Comparison of ENCODE assay signal across 1 cellular context in the genomic region with DNA sequence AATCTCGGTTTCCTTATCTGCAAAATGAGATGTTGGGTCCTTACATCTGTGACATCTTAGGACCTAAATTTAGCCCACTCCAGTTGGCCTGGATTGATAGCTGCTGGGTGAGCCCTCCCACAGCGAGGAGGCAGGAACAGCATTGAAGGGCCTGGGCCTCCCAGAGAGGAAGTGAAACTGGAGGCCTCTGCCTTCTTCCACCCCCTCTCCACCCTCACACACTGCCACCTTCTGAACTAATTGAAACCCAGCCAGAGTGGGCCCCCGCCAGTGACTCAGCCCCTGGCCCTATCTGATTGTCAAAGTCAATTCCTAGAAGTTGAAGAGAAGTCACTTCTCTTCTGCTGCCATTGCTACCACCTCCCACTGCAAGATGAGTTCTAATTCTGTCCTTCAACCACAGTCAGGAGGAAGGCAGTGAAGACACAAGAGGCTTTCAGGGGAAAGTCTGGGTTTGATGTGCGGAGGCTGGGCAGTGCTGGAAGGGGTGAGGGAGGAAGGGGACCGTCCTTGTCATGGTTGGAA.
TF ChIP-seq lines count a peak whose summit lies in the region.

No MANE protein-coding gene starts in this region.

TF ChIP-seq in K562, 482 proteins besides CTCF, POLR2A, EP300 and RAD21 (continued from another document):
- TF ChIP-seq, protein P1, sequence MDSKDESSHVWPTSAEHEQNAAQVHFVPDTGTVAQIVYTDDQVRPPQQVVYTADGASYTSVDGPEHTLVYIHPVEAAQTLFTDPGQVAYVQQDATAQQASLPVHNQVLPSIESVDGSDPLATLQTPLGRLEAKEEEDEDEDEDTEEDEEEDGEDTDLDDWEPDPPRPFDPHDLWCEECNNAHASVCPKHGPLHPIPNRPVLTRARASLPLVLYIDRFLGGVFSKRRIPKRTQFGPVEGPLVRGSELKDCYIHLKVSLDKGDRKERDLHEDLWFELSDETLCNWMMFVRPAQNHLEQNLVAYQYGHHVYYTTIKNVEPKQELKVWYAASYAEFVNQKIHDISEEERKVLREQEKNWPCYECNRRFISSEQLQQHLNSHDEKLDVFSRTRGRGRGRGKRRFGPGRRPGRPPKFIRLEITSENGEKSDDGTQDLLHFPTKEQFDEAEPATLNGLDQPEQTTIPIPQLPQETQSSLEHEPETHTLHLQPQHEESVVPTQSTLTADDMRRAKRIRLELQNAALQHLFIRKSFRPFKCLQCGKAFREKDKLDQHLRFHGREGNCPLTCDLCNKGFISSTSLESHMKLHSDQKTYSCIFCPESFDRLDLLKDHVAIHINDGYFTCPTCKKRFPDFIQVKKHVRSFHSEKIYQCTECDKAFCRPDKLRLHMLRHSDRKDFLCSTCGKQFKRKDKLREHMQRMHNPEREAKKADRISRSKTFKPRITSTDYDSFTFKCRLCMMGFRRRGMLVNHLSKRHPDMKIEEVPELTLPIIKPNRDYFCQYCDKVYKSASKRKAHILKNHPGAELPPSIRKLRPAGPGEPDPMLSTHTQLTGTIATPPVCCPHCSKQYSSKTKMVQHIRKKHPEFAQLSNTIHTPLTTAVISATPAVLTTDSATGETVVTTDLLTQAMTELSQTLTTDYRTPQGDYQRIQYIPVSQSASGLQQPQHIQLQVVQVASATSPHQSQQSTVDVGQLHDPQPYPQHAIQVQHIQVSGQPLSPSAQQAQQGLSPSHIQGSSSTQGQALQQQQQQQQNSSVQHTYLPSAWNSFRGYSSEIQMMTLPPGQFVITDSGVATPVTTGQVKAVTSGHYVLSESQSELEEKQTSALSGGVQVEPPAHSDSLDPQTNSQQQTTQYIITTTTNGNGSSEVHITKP (IDR thresholded peaks at IDR 0.05; ENCODE audit: partially characterized antibody): peak; percentile 68
- TF ChIP-seq KDM4B (IDR thresholded peaks at IDR 0.05; ENCODE audit: borderline replicate concordance in 2 of 2, low read depth in 1 of 2) (peak in 1 of 2 experiments; percentile 59; a peak in 1 of 4 replicates), SMARCA4 (IDR thresholded peaks at IDR 0.05) (peak; percentile 97), ZNF75A (CRISPR knock-in tag; IDR thresholded peaks at IDR 0.05) (no peak)
- TF ChIP-seq, protein P2, sequence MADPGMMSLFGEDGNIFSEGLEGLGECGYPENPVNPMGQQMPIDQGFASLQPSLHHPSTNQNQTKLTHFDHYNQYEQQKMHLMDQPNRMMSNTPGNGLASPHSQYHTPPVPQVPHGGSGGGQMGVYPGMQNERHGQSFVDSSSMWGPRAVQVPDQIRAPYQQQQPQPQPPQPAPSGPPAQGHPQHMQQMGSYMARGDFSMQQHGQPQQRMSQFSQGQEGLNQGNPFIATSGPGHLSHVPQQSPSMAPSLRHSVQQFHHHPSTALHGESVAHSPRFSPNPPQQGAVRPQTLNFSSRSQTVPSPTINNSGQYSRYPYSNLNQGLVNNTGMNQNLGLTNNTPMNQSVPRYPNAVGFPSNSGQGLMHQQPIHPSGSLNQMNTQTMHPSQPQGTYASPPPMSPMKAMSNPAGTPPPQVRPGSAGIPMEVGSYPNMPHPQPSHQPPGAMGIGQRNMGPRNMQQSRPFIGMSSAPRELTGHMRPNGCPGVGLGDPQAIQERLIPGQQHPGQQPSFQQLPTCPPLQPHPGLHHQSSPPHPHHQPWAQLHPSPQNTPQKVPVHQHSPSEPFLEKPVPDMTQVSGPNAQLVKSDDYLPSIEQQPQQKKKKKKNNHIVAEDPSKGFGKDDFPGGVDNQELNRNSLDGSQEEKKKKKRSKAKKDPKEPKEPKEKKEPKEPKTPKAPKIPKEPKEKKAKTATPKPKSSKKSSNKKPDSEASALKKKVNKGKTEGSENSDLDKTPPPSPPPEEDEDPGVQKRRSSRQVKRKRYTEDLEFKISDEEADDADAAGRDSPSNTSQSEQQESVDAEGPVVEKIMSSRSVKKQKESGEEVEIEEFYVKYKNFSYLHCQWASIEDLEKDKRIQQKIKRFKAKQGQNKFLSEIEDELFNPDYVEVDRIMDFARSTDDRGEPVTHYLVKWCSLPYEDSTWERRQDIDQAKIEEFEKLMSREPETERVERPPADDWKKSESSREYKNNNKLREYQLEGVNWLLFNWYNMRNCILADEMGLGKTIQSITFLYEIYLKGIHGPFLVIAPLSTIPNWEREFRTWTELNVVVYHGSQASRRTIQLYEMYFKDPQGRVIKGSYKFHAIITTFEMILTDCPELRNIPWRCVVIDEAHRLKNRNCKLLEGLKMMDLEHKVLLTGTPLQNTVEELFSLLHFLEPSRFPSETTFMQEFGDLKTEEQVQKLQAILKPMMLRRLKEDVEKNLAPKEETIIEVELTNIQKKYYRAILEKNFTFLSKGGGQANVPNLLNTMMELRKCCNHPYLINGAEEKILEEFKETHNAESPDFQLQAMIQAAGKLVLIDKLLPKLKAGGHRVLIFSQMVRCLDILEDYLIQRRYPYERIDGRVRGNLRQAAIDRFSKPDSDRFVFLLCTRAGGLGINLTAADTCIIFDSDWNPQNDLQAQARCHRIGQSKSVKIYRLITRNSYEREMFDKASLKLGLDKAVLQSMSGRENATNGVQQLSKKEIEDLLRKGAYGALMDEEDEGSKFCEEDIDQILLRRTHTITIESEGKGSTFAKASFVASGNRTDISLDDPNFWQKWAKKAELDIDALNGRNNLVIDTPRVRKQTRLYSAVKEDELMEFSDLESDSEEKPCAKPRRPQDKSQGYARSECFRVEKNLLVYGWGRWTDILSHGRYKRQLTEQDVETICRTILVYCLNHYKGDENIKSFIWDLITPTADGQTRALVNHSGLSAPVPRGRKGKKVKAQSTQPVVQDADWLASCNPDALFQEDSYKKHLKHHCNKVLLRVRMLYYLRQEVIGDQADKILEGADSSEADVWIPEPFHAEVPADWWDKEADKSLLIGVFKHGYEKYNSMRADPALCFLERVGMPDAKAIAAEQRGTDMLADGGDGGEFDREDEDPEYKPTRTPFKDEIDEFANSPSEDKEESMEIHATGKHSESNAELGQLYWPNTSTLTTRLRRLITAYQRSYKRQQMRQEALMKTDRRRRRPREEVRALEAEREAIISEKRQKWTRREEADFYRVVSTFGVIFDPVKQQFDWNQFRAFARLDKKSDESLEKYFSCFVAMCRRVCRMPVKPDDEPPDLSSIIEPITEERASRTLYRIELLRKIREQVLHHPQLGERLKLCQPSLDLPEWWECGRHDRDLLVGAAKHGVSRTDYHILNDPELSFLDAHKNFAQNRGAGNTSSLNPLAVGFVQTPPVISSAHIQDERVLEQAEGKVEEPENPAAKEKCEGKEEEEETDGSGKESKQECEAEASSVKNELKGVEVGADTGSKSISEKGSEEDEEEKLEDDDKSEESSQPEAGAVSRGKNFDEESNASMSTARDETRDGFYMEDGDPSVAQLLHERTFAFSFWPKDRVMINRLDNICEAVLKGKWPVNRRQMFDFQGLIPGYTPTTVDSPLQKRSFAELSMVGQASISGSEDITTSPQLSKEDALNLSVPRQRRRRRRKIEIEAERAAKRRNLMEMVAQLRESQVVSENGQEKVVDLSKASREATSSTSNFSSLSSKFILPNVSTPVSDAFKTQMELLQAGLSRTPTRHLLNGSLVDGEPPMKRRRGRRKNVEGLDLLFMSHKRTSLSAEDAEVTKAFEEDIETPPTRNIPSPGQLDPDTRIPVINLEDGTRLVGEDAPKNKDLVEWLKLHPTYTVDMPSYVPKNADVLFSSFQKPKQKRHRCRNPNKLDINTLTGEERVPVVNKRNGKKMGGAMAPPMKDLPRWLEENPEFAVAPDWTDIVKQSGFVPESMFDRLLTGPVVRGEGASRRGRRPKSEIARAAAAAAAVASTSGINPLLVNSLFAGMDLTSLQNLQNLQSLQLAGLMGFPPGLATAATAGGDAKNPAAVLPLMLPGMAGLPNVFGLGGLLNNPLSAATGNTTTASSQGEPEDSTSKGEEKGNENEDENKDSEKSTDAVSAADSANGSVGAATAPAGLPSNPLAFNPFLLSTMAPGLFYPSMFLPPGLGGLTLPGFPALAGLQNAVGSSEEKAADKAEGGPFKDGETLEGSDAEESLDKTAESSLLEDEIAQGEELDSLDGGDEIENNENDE (IDR thresholded peaks at IDR 0.05; ENCODE audit: low read depth, low read length): no peak
- TF ChIP-seq, protein P3, sequence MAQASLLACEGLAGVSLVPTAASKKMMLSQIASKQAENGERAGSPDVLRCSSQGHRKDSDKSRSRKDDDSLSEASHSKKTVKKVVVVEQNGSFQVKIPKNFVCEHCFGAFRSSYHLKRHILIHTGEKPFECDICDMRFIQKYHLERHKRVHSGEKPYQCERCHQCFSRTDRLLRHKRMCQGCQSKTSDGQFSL (CRISPR knock-in tag; IDR thresholded peaks at IDR 0.05): no peak
- TF ChIP-seq, protein P3 (tag; IDR thresholded peaks at IDR 0.05): no peak
- TF ChIP-seq, protein P4, sequence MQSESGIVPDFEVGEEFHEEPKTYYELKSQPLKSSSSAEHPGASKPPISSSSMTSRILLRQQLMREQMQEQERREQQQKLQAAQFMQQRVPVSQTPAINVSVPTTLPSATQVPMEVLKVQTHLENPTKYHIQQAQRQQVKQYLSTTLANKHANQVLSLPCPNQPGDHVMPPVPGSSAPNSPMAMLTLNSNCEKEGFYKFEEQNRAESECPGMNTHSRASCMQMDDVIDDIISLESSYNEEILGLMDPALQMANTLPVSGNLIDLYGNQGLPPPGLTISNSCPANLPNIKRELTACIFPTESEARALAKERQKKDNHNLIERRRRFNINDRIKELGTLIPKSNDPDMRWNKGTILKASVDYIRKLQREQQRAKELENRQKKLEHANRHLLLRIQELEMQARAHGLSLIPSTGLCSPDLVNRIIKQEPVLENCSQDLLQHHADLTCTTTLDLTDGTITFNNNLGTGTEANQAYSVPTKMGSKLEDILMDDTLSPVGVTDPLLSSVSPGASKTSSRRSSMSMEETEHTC (IDR thresholded peaks at IDR 0.05): peak; percentile 35
